In the genomic region with DNA sequence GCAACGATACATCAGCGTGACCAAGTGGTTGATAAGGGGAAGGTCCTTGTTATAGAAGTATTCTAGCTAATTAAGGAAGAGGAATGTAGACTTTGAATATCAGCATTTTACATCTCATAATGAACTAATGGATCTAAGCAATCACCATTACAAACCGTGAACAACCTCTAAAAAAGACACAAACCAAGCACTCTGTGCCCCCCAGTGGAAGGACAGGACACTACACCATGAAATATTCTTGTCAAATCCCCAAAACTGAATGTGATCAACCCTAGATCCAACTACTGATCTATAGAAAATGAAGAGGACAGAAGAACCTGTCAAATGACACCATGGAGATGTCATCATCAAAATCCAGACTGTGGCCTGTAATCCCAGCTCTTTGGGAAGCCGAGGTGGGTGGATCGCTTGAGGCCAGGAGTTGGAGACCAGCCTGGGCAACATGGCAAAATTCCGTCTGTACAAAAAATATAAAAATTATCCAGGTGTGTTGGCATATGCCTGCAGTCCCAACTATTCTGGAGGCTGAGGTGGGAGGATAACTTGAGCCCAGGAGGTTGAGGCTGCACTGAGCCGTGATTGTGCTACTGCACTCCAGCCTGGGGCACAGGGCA, we compare ENCODE assay signal across 8 cellular contexts.
DNase-seq lines count a peak whose midpoint lies in the region; ATAC-seq, FAIRE-seq and TF ChIP-seq lines count a peak whose summit lies in the region.

No MANE protein-coding gene starts in this region.

- H3K4me1 ChIP-seq in CD8-positive, alpha-beta T cell (ENCODE audit: insufficient read depth, low read length) = peaks cover 12% of the 10 kb centered on the region
- H3K4me1 ChIP-seq in fibroblast of lung (ENCODE audit: control insufficient read depth, extremely low read depth, insufficient read depth, low read length) (no peaks in the 10 kb centered on the region), small intestine (ENCODE audit: control insufficient read depth in 2 of 2, insufficient read depth in 1 of 2, low read depth in 1 of 2, low read length in 1 of 2) (no peaks in the 10 kb centered on the region)

- peak; percentile 89 for ATAC-seq in CD8-positive, alpha-beta T cell

- TF ChIP-seq CTCF in CD8-positive, alpha-beta T cell (IDR thresholded peaks at IDR 0.05) = peak; percentile 89
- peak; percentile 63 to 73 for TF ChIP-seq CTCF in fibroblast of lung (conservative IDR thresholded peaks at IDR 0.05 in 1 of 2, IDR thresholded peaks at IDR 0.05 in 1 of 2; ENCODE audit: low read depth in 1 of 2, low read length in 2 of 2)

- no peaks in the 10 kb centered on the region for H3K36me3 ChIP-seq in CD8-positive, alpha-beta T cell (ENCODE audit: insufficient read depth, low read length)
- H3K36me3 ChIP-seq in fibroblast of lung (ENCODE audit: control insufficient read depth, insufficient read depth, low read length) (no peaks in the 10 kb centered on the region), small intestine (ENCODE audit: control insufficient read depth in 2 of 2, insufficient read depth in 2 of 2, low read length in 2 of 2) (no peaks in the 10 kb centered on the region)

- H3K27ac ChIP-seq in CD8-positive, alpha-beta T cell (ENCODE audit: low read depth, low read length) = no peak overlapping the region
- H3K27ac ChIP-seq in fibroblast of lung (ENCODE audit: insufficient read depth, low read length) (no peak overlapping the region), small intestine (ENCODE audit: low read depth in 1 of 2, low read length in 1 of 2) (no peak overlapping the region)

- no peaks in the 10 kb centered on the region for H3K79me2 ChIP-seq in fibroblast of lung (ENCODE audit: control insufficient read depth, insufficient read depth, low read length)

- no peaks in the 10 kb centered on the region for H3K9me3 ChIP-seq in CD8-positive, alpha-beta T cell (ENCODE audit: low read length)
- H3K9me3 ChIP-seq in fibroblast of lung (ENCODE audit: control insufficient read depth, insufficient read depth, low read depth, low read length) (no peaks in the 10 kb centered on the region), small intestine (ENCODE audit: control insufficient read depth, low read depth) (no peaks in the 10 kb centered on the region)

- no peak overlapping the region for H3K27ac Mint-ChIP-seq in CD8-positive, alpha-beta T cell

- H3K27me3 Mint-ChIP-seq in CD8-positive, alpha-beta T cell (ENCODE audit: low read depth) = no peaks in the 10 kb centered on the region

- CTCF ChIA-PET in CD8-positive, alpha-beta T cell (lab: Charles Lee) = interaction anchor here (0.6 to 5.6 kb wide), 58 partner anchors 10 to 704 kb away, joined by 3 to 74 read pairs (median 4); no protein-coding TSS in a partner anchor

- peak; percentile 27 to 74 (median 56) for DNase-seq in CD8-positive, alpha-beta T cell
- peak; percentile 36 for DNase-seq in GM19239 (ENCODE audit: insufficient read length, low spot score)
- DNase-seq in NCI-H69 (lab: John Stamatoyannopoulos, UW) = peak; percentile 77
- peak; percentile 29 for DNase-seq in activated CD8-positive, alpha-beta memory T cell treated with anti-CD3 and anti-CD28 coated beads, Interleukin-2, amount 50 U/mL, for 24 hours (ENCODE audit: extremely low read depth)
- DNase-seq in fibroblast of lung (ENCODE audit: low read depth in 2 of 2) = peak; percentile 31 to 66
- DNase-seq in small intestine = peak; percentile 58
- no peak for DNase-seq in nucleus accumbens (lab: John Stamatoyannopoulos, UW)
- DNase-seq in NK-92 treated with Interleukin-12 subunit alpha and Interleukin-12 subunit beta, amount 100 ng/mL, for 24 hours (lab: John Stamatoyannopoulos, UW) = no peak

- intact Hi-C loops in CD8-positive, alpha-beta T cell (cut with DNase I, micrococcal nuclease) = loop anchor here (1.0 to 10.0 kb wide), 8 partner anchors 60 to 290 kb away; a partner anchor contains a TSS

- H3K36me3 Mint-ChIP-seq in CD8-positive, alpha-beta T cell = no peaks in the 10 kb centered on the region

- no peak overlapping the region for H2AFZ ChIP-seq in fibroblast of lung (ENCODE audit: low read length)

- no peak overlapping the region for H3K9ac ChIP-seq in fibroblast of lung (ENCODE audit: insufficient read depth, low read length)

- no peak overlapping the region for H3K4me3 Mint-ChIP-seq in CD8-positive, alpha-beta T cell

- H3K4me3 ChIP-seq in CD8-positive, alpha-beta T cell (ENCODE audit: low read depth, low read length) = no peak overlapping the region
- H3K4me3 ChIP-seq in fibroblast of lung (replicated peaks in 1 of 4; ENCODE audit: control extremely low read depth in 1 of 4, insufficient read depth in 1 of 4, low read depth in 3 of 4, low read length in 4 of 4) (no peak overlapping the region), small intestine (ENCODE audit: low read depth in 1 of 2, low read length in 2 of 2) (no peak overlapping the region)

- H4K20me1 ChIP-seq in fibroblast of lung (ENCODE audit: control insufficient read depth, extremely low read depth, insufficient read depth, low read length) = no peaks in the 10 kb centered on the region

- POLR2A ChIA-PET in CD8-positive, alpha-beta T cell (lab: Charles Lee) = interaction anchor here (0.7 to 1.2 kb wide), 3 partner anchors 9 to 90 kb away, joined by 3 to 5 read pairs (median 3); no protein-coding TSS in a partner anchor

- H3K9me3 Mint-ChIP-seq in CD8-positive, alpha-beta T cell = no peaks in the 10 kb centered on the region

- no peaks in the 10 kb centered on the region for H3K27me3 ChIP-seq in CD8-positive, alpha-beta T cell (ENCODE audit: insufficient read depth, low read length)
- H3K27me3 ChIP-seq in fibroblast of lung (ENCODE audit: control insufficient read depth, insufficient read depth, low read length) (no peaks in the 10 kb centered on the region), small intestine (ENCODE audit: control insufficient read depth in 2 of 2, insufficient read depth in 2 of 2, low read length in 2 of 2) (no peaks in the 10 kb centered on the region)

- FAIRE-seq in GM19239 (lab: Jason Lieb, UNC) = peak; percentile 71
- no peak for FAIRE-seq in small intestine (lab: Jason Lieb, UNC)

- WGBS in small intestine, 3 donors = 70 to 79% (median 77%) methylated on average over 7 of the region's 7 CpGs

- peaks cover 13% of the 10 kb centered on the region for H3K4me1 Mint-ChIP-seq in CD8-positive, alpha-beta T cell (ENCODE audit: low read depth)

- H3K4me2 ChIP-seq in fibroblast of lung (ENCODE audit: extremely low read depth, insufficient read depth, low read length) = no peak overlapping the region

Comparison
In these comparisons a context has a peak if more than half of its experiments do, and no peak if none do; other contexts are left out.
1. DNase-seq: peak in CD8-positive, alpha-beta T cell (7 of 7), GM19239 (single experiment), NCI-H69 (single experiment), activated CD8-positive, alpha-beta memory T cell treated with anti-CD3 and anti-CD28 coated beads, Interleukin-2, amount 50 U/mL, for 24 hours (single experiment), fibroblast of lung (2 of 2) and small intestine (single experiment); none in nucleus accumbens (0 of 56) and NK-92 treated with Interleukin-12 subunit alpha and Interleukin-12 subunit beta, amount 100 ng/mL, for 24 hours (single experiment).